Comparison of ENCODE assay signal across 18 cellular contexts in genomic region chr11:61126266-61126665, GRCh38. TPM values are rescaled to one million over a fixed set of nuclear protein-coding genes. Genes with fewer than 3 reads are reported as not detected.
DNase-seq lines count a peak whose midpoint lies in the region; ATAC-seq and TF ChIP-seq lines count a peak whose summit lies in the region.
"Had no signal": no experiment of that assay in that cellular context is flagged by ENCODE, and none has a peak within 500 bp of the region (broad histone marks: within the 10 kb centered on the region; RNA-seq: fewer than 3 reads in every experiment).

No MANE protein-coding gene starts in this region.

- H3K4me1 ChIP-seq in BLaER1 (peaks cover 59% of the 10 kb centered on the region), osteoblast (ENCODE audit: insufficient read depth, low read length) (peaks cover 19% of the 10 kb centered on the region)
- H3K4me1 ChIP-seq: foreskin keratinocyte had no signal

- no peak overlapping the region for H3K4me3 ChIP-seq in BLaER1
- H3K4me3 ChIP-seq in osteoblast (ENCODE audit: insufficient read depth, low read length), result peak overlapping the region; percentile 33

- H4K20me1 ChIP-seq in BLaER1, result peaks cover 7% of the 10 kb centered on the region; the same call in 1 of the 2 replicates
- H4K20me1 ChIP-seq in osteoblast (ENCODE audit: insufficient read depth, low read length), result peaks cover 21% of the 10 kb centered on the region

- no peaks in the 10 kb centered on the region for H3K9me3 ChIP-seq in BLaER1
- no peaks in the 10 kb centered on the region for H3K9me3 ChIP-seq in osteoblast (ENCODE audit: low read depth, low read length)

- H3K36me3 ChIP-seq in BLaER1 (no peaks in the 10 kb centered on the region), osteoblast (ENCODE audit: insufficient read depth, low read length) (no peaks in the 10 kb centered on the region)

- ATAC-seq in HG03469 (IDR thresholded peaks at IDR 0.05; ENCODE audit: unreplicated experiment), result no peak
- ATAC-seq in HG02938 (IDR thresholded peaks at IDR 0.05; ENCODE audit: unreplicated experiment), result no peak
- no peak for ATAC-seq in HG03039 (IDR thresholded peaks at IDR 0.05; ENCODE audit: unreplicated experiment)
- ATAC-seq: activated CD8-positive, alpha-beta memory T cell treated with anti-CD3 and anti-CD28 coated beads, Interleukin-2, amount 10 ng/mL, durations not matched to agents 7 days and 5 days; foreskin keratinocyte had no signal

- peak; percentile 12 for DNase-seq in fibroblast of peridontal ligament (ENCODE audit: extremely low read depth)
- DNase-seq in osteoblast (ENCODE audit: insufficient read length, low spot score, missing footprints), result peak; percentile 87
- DNase-seq in SKM-1 treated with dmso at 0.1 percent for 144 hours (lab: John Stamatoyannopoulos, UW; ENCODE audit: unreplicated experiment), result no peak
- DNase-seq: activated CD8-positive, alpha-beta memory T cell treated with anti-CD3 and anti-CD28 coated beads, Interleukin-2, amount 10 ng/mL, durations not matched to agents 7 days and 5 days; effector CD8-positive, alpha-beta T cell; foreskin keratinocyte; GOT3; Karpas-422; NCI-H1694 treated with DMSO at 0.1 percent for 48 hours; NCI-H748 treated with DMSO at 0.1 percent for 48 hours; stimulated activated CD4-positive, alpha-beta T cell treated with anti-CD3 and anti-CD28 coated beads, Interleukin-2, amount 100 ng/mL, for 48 hours had no signal

- H3K79me2 ChIP-seq in osteoblast (ENCODE audit: insufficient read depth, low read length), result no peaks in the 10 kb centered on the region

- H3K4me2 ChIP-seq in BLaER1 (peak overlapping the region; percentile 57), osteoblast (ENCODE audit: insufficient read depth, low read length) (peak overlapping the region; percentile 45)

- no peak overlapping the region for H2AFZ ChIP-seq in osteoblast (ENCODE audit: low read length)

- TF ChIP-seq CTCF in VCaP (conservative IDR thresholded peaks at IDR 0.05), result peak; percentile 24; the same call in 1 of the 2 replicates
- peak; percentile 17 for TF ChIP-seq CTCF in osteoblast (IDR thresholded peaks at IDR 0.05; ENCODE audit: extremely low read depth, low read depth, low read length)

- no peak overlapping the region for H3K27ac ChIP-seq in BLaER1
- no peak overlapping the region for H3K27ac ChIP-seq in VCaP
- H3K27ac ChIP-seq in osteoblast (ENCODE audit: low read depth, low read length), result no peak overlapping the region
- H3K27ac ChIP-seq: foreskin keratinocyte had no signal

- no peak overlapping the region for H3K9ac ChIP-seq in BLaER1

- H3K27me3 ChIP-seq in BLaER1 (no peaks in the 10 kb centered on the region), osteoblast (ENCODE audit: insufficient read depth, low read length) (peaks cover 19% of the 10 kb centered on the region)

RNA-seq across cellular contexts. Expression of gene CD5, which starts 24.0 kb away (rescaled TPM):
- total RNA-seq in osteoblast, result not detected in 2 replicates
- total RNA-seq: Daoy, foreskin keratinocyte, progenitor cell of endocrine pancreas had no signal

RNA-seq across cellular contexts. Expression of gene VPS37C, which starts 35.0 kb away (rescaled TPM):
- total RNA-seq in osteoblast, result 16.8 and 19.2 TPM in 2 replicates
